ENCODE assay signal across 8 cellular contexts in the genomic region with DNA sequence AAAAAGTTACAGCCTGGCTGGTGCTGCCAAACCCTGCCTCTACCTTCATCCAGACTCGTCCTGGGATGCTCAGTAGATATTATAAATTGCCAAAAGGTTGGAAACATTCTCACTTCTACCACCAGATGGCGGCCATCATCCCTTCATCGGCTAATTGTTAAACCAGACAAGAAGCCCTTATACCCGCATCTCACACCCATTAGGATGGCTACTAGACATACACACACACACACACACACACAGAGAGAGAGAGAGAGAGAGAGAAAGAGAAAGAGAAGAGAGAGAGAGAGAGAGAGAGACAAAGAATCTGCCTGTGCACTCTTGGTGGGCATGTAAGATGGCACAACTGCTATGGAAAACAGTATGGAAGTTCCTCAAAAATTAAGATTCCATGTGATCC. TPM values are rescaled to one million over a fixed set of nuclear protein-coding genes. Genes with fewer than 3 reads are reported as not detected.
A peak's percentile ranks its signal among the peaks of the same experiment; 100 is the strongest.
DNase-seq lines count a peak whose midpoint lies in the region; ATAC-seq and TF ChIP-seq lines count a peak whose summit lies in the region.

No MANE protein-coding gene starts in this region.

- H4K8ac ChIP-seq in H9 (replicated peaks; ENCODE audit: insufficient read length, low read depth, low read length) = no peak overlapping the region

- no peaks in the 10 kb centered on the region for H4K20me1 ChIP-seq in H9 (ENCODE audit: control insufficient read depth, insufficient read depth, insufficient read length)

- H3K27me3 Mint-ChIP-seq in H9 (ENCODE audit: low read depth) = no peaks in the 10 kb centered on the region
- H3K27me3 Mint-ChIP-seq in memory B cell = no peaks in the 10 kb centered on the region

- H2BK12ac ChIP-seq in H9 (ENCODE audit: insufficient read length, low read depth, low read length) = no peak overlapping the region

- H3K4me1 ChIP-seq in H9 (ENCODE audit: insufficient read depth, low read length) = no peaks in the 10 kb centered on the region

- H3K79me2 ChIP-seq in H9 (ENCODE audit: insufficient read depth, low read length) = no peaks in the 10 kb centered on the region

- ATAC-seq in memory B cell (ENCODE audit: low read depth) (peak; percentile 91), HG03457 (IDR thresholded peaks at IDR 0.05; ENCODE audit: unreplicated experiment) (no peak)

- H3K36me3 Mint-ChIP-seq in H9 (ENCODE audit: insufficient read depth in 1 of 3, low read depth in 3 of 3) (no peaks in the 10 kb centered on the region), memory B cell (peaks cover 7% of the 10 kb centered on the region)

- no peak overlapping the region for H2BK15ac ChIP-seq in H9 (ENCODE audit: low read depth, low read length)

- no peak overlapping the region for H3K23ac ChIP-seq in H9 (ENCODE audit: insufficient read length, low read depth, low read length)

- peak overlapping the region; percentile 24 for H2AFZ ChIP-seq in H9 (ENCODE audit: low read length)

- H3K56ac ChIP-seq in H9 (ENCODE audit: insufficient read length, low read depth, low read length) = no peak overlapping the region

- no peak overlapping the region for H3T11ph ChIP-seq in H9 (ENCODE audit: low read length)

- no peaks in the 10 kb centered on the region for H3K9me3 Mint-ChIP-seq in H9
- no peaks in the 10 kb centered on the region for H3K9me3 Mint-ChIP-seq in memory B cell

- no peak overlapping the region for H2BK20ac ChIP-seq in H9 (ENCODE audit: low read depth, low read length, poor library complexity, severe bottlenecking)

- no peaks in the 10 kb centered on the region for H3K23me2 ChIP-seq in H9 (ENCODE audit: insufficient read length, low read depth, low read length, poor library complexity, severe bottlenecking)

- WGBS in H9 (ENCODE audit: extremely low coverage, insufficient read length, low lambda C conversion rate) = no CpG with 5 or more reads among the region's 4 CpGs

- H3K27ac ChIP-seq in H9 (ENCODE audit: insufficient read length, low read depth, low read length) = no peak overlapping the region

- DNase-seq in AG20443 (ENCODE audit: low spot score) (peak; percentile 83), H9 (peak; percentile 77), NCI-H524 treated with DMSO at 0.1 percent for 48 hours (lab: John Stamatoyannopoulos, UW) (peak; percentile 2), memory B cell (ENCODE audit: low spot score in 2 of 2) (peak; percentile 59 to 70)
- peak; percentile 56 for DNase-seq in activated CD4-positive, alpha-beta T cell treated with anti-CD3 and anti-CD28 coated beads, Interleukin-2, amount 50 U/mL, for 1 hour
- DNase-seq in effector CD4-positive, alpha-beta T cell = peak; percentile 46
- peak; percentile 30 to 44 for DNase-seq in stimulated activated CD8-positive, alpha-beta memory T cell treated with anti-CD3 and anti-CD28 coated beads, Interleukin-7, amount 100 ng/mL, for 1 hour (ENCODE audit: low read depth in 2 of 2)

- peaks cover 7 to 9% of the 10 kb centered on the region in 2 experiments; a peak in 2 of 4 replicates for H3K4me1 Mint-ChIP-seq in H9
- peaks cover 18% of the 10 kb centered on the region for H3K4me1 Mint-ChIP-seq in memory B cell

- no peak overlapping the region for H2BK5ac ChIP-seq in H9 (ENCODE audit: insufficient read length, low read length)

- H3K9me3 ChIP-seq in H9 (ENCODE audit: control insufficient read depth, low read depth, low read length) = no peaks in the 10 kb centered on the region

- H3K4me3 Mint-ChIP-seq in H9 (no peak overlapping the region; a peak in 2 of 5 replicates), memory B cell (peak overlapping the region; percentile 1)

- H3K79me1 ChIP-seq in H9 (ENCODE audit: insufficient read depth, low read depth, low read length, poor library complexity, severe bottlenecking) = no peaks in the 10 kb centered on the region

- H3K27ac Mint-ChIP-seq in H9 = no peak overlapping the region
- H3K27ac Mint-ChIP-seq in memory B cell = peak overlapping the region; percentile 76

- H3K27me3 ChIP-seq in H9 (ENCODE audit: insufficient read depth, low read length) = no peaks in the 10 kb centered on the region

- H3K4me2 ChIP-seq in H9 (ENCODE audit: insufficient read depth, insufficient read length, low read length) = no peak overlapping the region

- no peak overlapping the region for H3K4ac ChIP-seq in H9 (ENCODE audit: low read depth, low read length)

- H4K91ac ChIP-seq in H9 (ENCODE audit: insufficient read length, low read depth, low read length) = no peak overlapping the region

- no peak overlapping the region for H4K5ac ChIP-seq in H9 (ENCODE audit: insufficient read length, low read depth, low read length)

- no peak overlapping the region for H3K18ac ChIP-seq in H9 (ENCODE audit: insufficient read length, low read depth, low read length)

- H2AK5ac ChIP-seq in H9 (ENCODE audit: insufficient read length, low read length) = no peak overlapping the region

- no peak overlapping the region for H3K14ac ChIP-seq in H9 (ENCODE audit: insufficient read depth, low read length)

- no peak overlapping the region for H2BK120ac ChIP-seq in H9 (ENCODE audit: low read depth, low read length, poor library complexity, severe bottlenecking)

- TF ChIP-seq CTCF in H9 (conservative IDR thresholded peaks at IDR 0.05) = peak; percentile 70

- H3K9ac ChIP-seq in H9 (ENCODE audit: extremely low read depth, insufficient read length, low read length) = no peak overlapping the region

RNA-seq across cellular contexts. Expression of a gene that starts 15.0 kb away (rescaled TPM):
- total RNA-seq in H9 (2021) = not detected in 2 replicates

RNA-seq across cellular contexts. Expression of a gene that starts 32.5 kb away (rescaled TPM):
- 44.6 and 46.9 TPM in 2 replicates for total RNA-seq in H9 (2021)

RNA-seq across cellular contexts. Expression of a gene that starts 57.9 kb away (rescaled TPM):
- total RNA-seq in H9 (2021) = 11.3 and 12.5 TPM in 2 replicates

Comparison
In these comparisons a context has a peak if more than half of its experiments do, and no peak if none do; other contexts are left out.
1. DNase-seq: peak in every context shown above with its lines; median percentile 83 in AG20443; 77 in H9; 64 in memory B cell; 56 in activated CD4-positive, alpha-beta T cell treated with anti-CD3 and anti-CD28 coated beads, Interleukin-2, amount 50 U/mL, for 1 hour; 46 in effector CD4-positive, alpha-beta T cell; 37 in stimulated activated CD8-positive, alpha-beta memory T cell treated with anti-CD3 and anti-CD28 coated beads, Interleukin-7, amount 100 ng/mL, for 1 hour; 2 in NCI-H524 treated with DMSO at 0.1 percent for 48 hours.